8 cellular contexts compared by ENCODE assay signal in the genomic region with DNA sequence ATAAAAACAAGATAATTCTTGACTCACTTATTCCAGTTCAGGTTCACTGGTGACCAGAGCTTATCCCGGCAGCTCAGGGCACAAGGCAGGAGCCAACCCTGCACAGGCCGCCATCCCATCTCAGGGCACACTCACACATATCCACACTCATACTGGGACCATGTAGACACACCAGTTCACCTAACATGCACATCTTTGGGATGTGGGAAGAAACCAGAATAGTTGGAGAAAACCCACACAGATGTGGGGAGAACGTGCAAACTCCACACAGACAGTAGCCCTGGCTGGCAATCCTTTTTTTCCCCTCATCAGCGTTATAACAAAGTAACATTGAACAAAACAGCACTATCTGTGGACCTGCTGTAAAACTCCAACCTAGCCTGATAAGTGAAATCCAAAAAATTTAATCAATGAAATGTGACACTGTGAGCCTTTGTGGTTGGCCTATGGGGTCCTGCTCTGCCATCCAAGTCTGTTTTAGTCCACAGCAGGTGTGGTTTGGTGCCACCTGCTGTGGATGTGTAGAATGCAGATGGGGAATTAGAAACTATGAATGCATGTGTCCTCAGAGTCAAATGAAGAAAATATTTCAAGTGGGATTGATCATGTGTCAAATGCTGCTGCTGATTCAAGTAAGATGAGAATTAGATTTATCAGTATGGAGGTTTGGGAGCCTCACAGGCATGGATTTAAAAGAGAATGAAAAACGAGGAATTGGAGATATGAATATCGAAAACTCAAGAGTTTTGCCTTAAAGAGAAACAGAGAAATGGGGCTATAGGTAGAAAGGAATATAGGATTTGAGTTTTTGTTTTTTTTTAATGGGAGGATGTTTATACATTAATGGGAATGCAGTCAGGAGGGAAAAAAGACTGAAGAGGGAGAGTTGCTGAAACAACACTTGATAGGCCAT. TPM values are rescaled to one million over a fixed set of nuclear protein-coding genes. Genes with fewer than 3 reads are reported as not detected.
DNase-seq lines count a peak whose midpoint lies in the region; ATAC-seq and TF ChIP-seq lines count a peak whose summit lies in the region.

No MANE protein-coding gene starts in this region.

- H3K36me3 Mint-ChIP-seq in Caco-2 (ENCODE audit: insufficient read depth, unreplicated experiment), result peaks cover 93% of the 10 kb centered on the region
- peaks cover 69% of the 10 kb centered on the region for H3K36me3 Mint-ChIP-seq in activated naive CD4-positive, alpha-beta T cell treated with anti-CD3 and anti-CD28 coated beads, Interleukin-2, amount 10 ng/mL, durations not matched to agents 7 days and 5 days

- in situ Hi-C loops in Panc1 (cut with HindIII; ENCODE audit: low pct_unique_long_range_greater_than_20kb, low sequenced_read_pairs), result no loop called here

- no peaks in the 10 kb centered on the region for H3K9me3 ChIP-seq in Caco-2
- H3K9me3 ChIP-seq in Panc1 (ENCODE audit: control insufficient read depth, insufficient read depth, low read depth, low read length), result no peaks in the 10 kb centered on the region

- no peak overlapping the region for H3K27ac ChIP-seq in Panc1 (ENCODE audit: low read length)

- H3K4me1 ChIP-seq in Caco-2 (no peaks in the 10 kb centered on the region), Panc1 (ENCODE audit: control insufficient read depth, insufficient read depth, low read length) (peaks cover 7% of the 10 kb centered on the region; the same call in 1 of the 2 replicates)

- peak overlapping the region; percentile 13 for H3K27ac Mint-ChIP-seq in Caco-2 (ENCODE audit: unreplicated experiment)
- H3K27ac Mint-ChIP-seq in activated naive CD4-positive, alpha-beta T cell treated with anti-CD3 and anti-CD28 coated beads, Interleukin-2, amount 10 ng/mL, durations not matched to agents 7 days and 5 days, result peak overlapping the region; percentile 63

- H3K4me3 ChIP-seq in Caco-2 (ENCODE audit: low read depth, low read length) (no peak overlapping the region), Panc1 (ENCODE audit: low read depth in 2 of 2, low read length in 2 of 2) (no peak overlapping the region)

- ATAC-seq in GM19023 (IDR thresholded peaks at IDR 0.05; ENCODE audit: unreplicated experiment), result peak; percentile 67
- ATAC-seq in HG03565 (IDR thresholded peaks at IDR 0.05; ENCODE audit: unreplicated experiment), result peak; percentile 85
- ATAC-seq in Panc1, result peak; percentile 77
- ATAC-seq in Right ventricle myocardium superior (ENCODE audit: poor library complexity), result peak; percentile 77
- ATAC-seq in sciatic nerve, result peak; percentile 70

- H3K27me3 Mint-ChIP-seq in Caco-2 (ENCODE audit: insufficient read depth, unreplicated experiment), result no peaks in the 10 kb centered on the region
- H3K27me3 Mint-ChIP-seq in activated naive CD4-positive, alpha-beta T cell treated with anti-CD3 and anti-CD28 coated beads, Interleukin-2, amount 10 ng/mL, durations not matched to agents 7 days and 5 days, result no peaks in the 10 kb centered on the region

- BruUV-seq in Caco-2 (replicated peaks; lab: Mats Ljungman, UMichigan) (no TSS peak), Panc1 (replicated peaks; lab: Mats Ljungman, UMichigan) (TSS peak; percentile 17)

- TF ChIP-seq CTCF in Caco-2 (IDR thresholded peaks at IDR 0.05; ENCODE audit: insufficient read depth in 1 of 2, low read depth in 1 of 2, low read length in 1 of 2, severe bottlenecking in 1 of 2, unreplicated experiment in 1 of 2) (peak; percentile 91 to 93), Panc1 (IDR thresholded peaks at IDR 0.05) (peak; percentile 86)

- CTCF ChIA-PET in Caco-2 (lab: Charles Lee), result no interaction called here
- CTCF ChIA-PET in Panc1 (lab: Charles Lee), result no interaction called here
- CTCF ChIA-PET in activated naive CD4-positive, alpha-beta T cell treated with anti-CD3 and anti-CD28 coated beads, Interleukin-2, amount 10 ng/mL, durations not matched to agents 7 days and 5 days (lab: Charles Lee), result interaction anchor here (1.9 kb wide), 1 partner anchor 190 kb away, joined by 10 read pairs; no protein-coding TSS in a partner anchor

- POLR2A ChIA-PET in Caco-2 (lab: Charles Lee), result no interaction called here
- POLR2A ChIA-PET in Panc1 (lab: Charles Lee), result no interaction called here

- no peaks in the 10 kb centered on the region for H3K4me1 Mint-ChIP-seq in Caco-2 (ENCODE audit: low read depth, unreplicated experiment)
- no peaks in the 10 kb centered on the region for H3K4me1 Mint-ChIP-seq in activated naive CD4-positive, alpha-beta T cell treated with anti-CD3 and anti-CD28 coated beads, Interleukin-2, amount 10 ng/mL, durations not matched to agents 7 days and 5 days

- H3K4me3 Mint-ChIP-seq in Caco-2 (ENCODE audit: unreplicated experiment), result no peak overlapping the region
- no peak overlapping the region for H3K4me3 Mint-ChIP-seq in activated naive CD4-positive, alpha-beta T cell treated with anti-CD3 and anti-CD28 coated beads, Interleukin-2, amount 10 ng/mL, durations not matched to agents 7 days and 5 days

- peaks cover 2% of the 10 kb centered on the region for H3K36me3 ChIP-seq in Caco-2 (ENCODE audit: control insufficient read depth, insufficient read depth, low read length)
- peaks cover 39% of the 10 kb centered on the region for H3K36me3 ChIP-seq in Panc1 (ENCODE audit: control insufficient read depth, insufficient read depth, low read length)

- DNase-seq in Caco-2 (peak; percentile 53 to 72), Panc1 (ENCODE audit: low read depth, low spot score) (peak; percentile 30), Right ventricle myocardium superior (no peak), sciatic nerve (ENCODE audit: low spot score) (no peak), dedifferentiated amniotic fluid mesenchymal stem cell (ENCODE audit: extremely low spot score) (no peak)
- peak; percentile 58 for DNase-seq in activated naive CD4-positive, alpha-beta T cell treated with anti-CD3 and anti-CD28 coated beads, Interleukin-2, amount 10 ng/mL, durations not matched to agents 7 days and 5 days

- H3K27me3 ChIP-seq in Caco-2 (replicated peaks; ENCODE audit: control insufficient read depth, insufficient read depth, low read length) (no peaks in the 10 kb centered on the region), Panc1 (ENCODE audit: control insufficient read depth, insufficient read depth, low read length) (no peaks in the 10 kb centered on the region)

- no peaks in the 10 kb centered on the region for H3K9me3 Mint-ChIP-seq in Caco-2 (ENCODE audit: unreplicated experiment)
- no peaks in the 10 kb centered on the region for H3K9me3 Mint-ChIP-seq in activated naive CD4-positive, alpha-beta T cell treated with anti-CD3 and anti-CD28 coated beads, Interleukin-2, amount 10 ng/mL, durations not matched to agents 7 days and 5 days

- intact Hi-C loops in Caco-2 (cut with micrococcal nuclease; ENCODE audit: unreplicated experiment), result loop anchor here (1.0 to 2.0 kb wide), 2 partner anchors 28 to 196 kb away; no protein-coding TSS in a partner anchor
- intact Hi-C loops in Panc1 (cut with micrococcal nuclease; ENCODE audit: unreplicated experiment), result loop anchor here (1.0 kb wide), 1 partner anchor 196 kb away; no protein-coding TSS in a partner anchor
- intact Hi-C loops in Right ventricle myocardium superior (cut with DNase I), result loop anchor here (5.0 kb wide), 1 partner anchor 191 kb away; no protein-coding TSS in a partner anchor
- intact Hi-C loops in sciatic nerve (cut with DNase I), result no loop called here

RNA-seq across cellular contexts. Expression of gene UGP2, which starts 47.0 kb away (rescaled TPM):
- 288 and 307 TPM in 2 replicates for total RNA-seq in Caco-2 (2022)
- 76.1 TPM for total RNA-seq in Panc1 (2021; ENCODE audit: unreplicated experiment)
- 37.2 TPM for polyA plus RNA-seq in Panc1 (2012; ENCODE audit: insufficient read length)
- 307 TPM for total RNA-seq in Right ventricle myocardium superior
- total RNA-seq in sciatic nerve, result 121 TPM

Comparison
In these comparisons a context has a peak if more than half of its experiments do, and no peak if none do; other contexts are left out.
1. DNase-seq: peak in Caco-2 (2 of 2), Panc1 (single experiment) and activated naive CD4-positive, alpha-beta T cell treated with anti-CD3 and anti-CD28 coated beads, Interleukin-2, amount 10 ng/mL, durations not matched to agents 7 days and 5 days (single experiment); none in Right ventricle myocardium superior (single experiment), sciatic nerve (single experiment) and dedifferentiated amniotic fluid mesenchymal stem cell (single experiment).
2. Peak in every context shown above with its lines, with median percentiles within 50 percentile points of each other: ATAC-seq.